In genomic region chr11:124199702-124200101, GRCh38 we compare ENCODE assay signal across 26 cellular contexts. TPM values are rescaled to one million over a fixed set of nuclear protein-coding genes. Genes with fewer than 3 reads are reported as not detected.
DNase-seq lines count a peak whose midpoint lies in the region; ATAC-seq, FAIRE-seq and TF ChIP-seq lines count a peak whose summit lies in the region.
"Had no signal": no experiment of that assay in that cellular context is flagged by ENCODE, and none has a peak within 500 bp of the region (broad histone marks: within the 10 kb centered on the region; RNA-seq: fewer than 3 reads in every experiment).

No MANE protein-coding gene starts in this region.

- H3K14ac ChIP-seq in mesenchymal stem cell (ENCODE audit: low read length in 2 of 2): no peak overlapping the region

- H3K9ac ChIP-seq in mesenchymal stem cell (ENCODE audit: low read length): no peak overlapping the region

- H3K9me3 ChIP-seq in mesenchymal stem cell (ENCODE audit: control insufficient read depth, low read length): no peaks in the 10 kb centered on the region
- H3K9me3 ChIP-seq: gastrocnemius medialis had no signal

- H2BK120ac ChIP-seq in mesenchymal stem cell (ENCODE audit: low read depth, low read length): no peak overlapping the region

- 20% methylated on average over 1 of the region's 1 CpG for WGBS in mesenchymal stem cell

- CTCF ChIA-PET in RWPE1 (lab: Yijun Ruan, JAX): no interaction called here

- no peak for ATAC-seq in HG03175 (IDR thresholded peaks at IDR 0.05; ENCODE audit: unreplicated experiment)
- ATAC-seq: gastrocnemius medialis, left lobe of liver, T-helper 17 cell had no signal

- no peak overlapping the region for H4K91ac ChIP-seq in mesenchymal stem cell (ENCODE audit: low read length)

- no peak overlapping the region for H2BK12ac ChIP-seq in mesenchymal stem cell (ENCODE audit: low read length in 2 of 2)

- TF ChIP-seq CTCF in RWPE1 (conservative IDR thresholded peaks at IDR 0.05; ENCODE audit: low read depth): no peak
- TF ChIP-seq CTCF in bronchial epithelial cell (IDR thresholded peaks at IDR 0.05; ENCODE audit: insufficient read depth, low read length, severe bottlenecking): no peak

- H3K4me2 ChIP-seq in mesenchymal stem cell (ENCODE audit: low read length, poor library complexity, severe bottlenecking): no peak overlapping the region

- no peak overlapping the region for H3K4ac ChIP-seq in mesenchymal stem cell (ENCODE audit: low read depth in 1 of 2, low read length in 2 of 2)

- no peak for FAIRE-seq in bronchial epithelial cell (lab: Jason Lieb, UNC)
- FAIRE-seq: D721Med had no signal

- no peaks in the 10 kb centered on the region for H3K79me1 ChIP-seq in mesenchymal stem cell (replicated peaks; ENCODE audit: low read length, poor library complexity, severe bottlenecking)

- H3K36me3 ChIP-seq in bronchial epithelial cell (ENCODE audit: control insufficient read depth, insufficient read depth, low read length) (no peaks in the 10 kb centered on the region), mesenchymal stem cell (ENCODE audit: control insufficient read depth in 1 of 2, insufficient read depth in 2 of 2, low read depth in 1 of 2, low read length in 2 of 2) (no peaks in the 10 kb centered on the region)
- H3K36me3 ChIP-seq: gastrocnemius medialis had no signal

- H2AK5ac ChIP-seq in mesenchymal stem cell (ENCODE audit: low read length, severe bottlenecking): no peak overlapping the region

- no peaks in the 10 kb centered on the region for H3K4me1 ChIP-seq in mesenchymal stem cell (ENCODE audit: control insufficient read depth, insufficient read depth, low read depth, low read length)
- H3K4me1 ChIP-seq: gastrocnemius medialis had no signal

- no peak overlapping the region for H2BK15ac ChIP-seq in mesenchymal stem cell (ENCODE audit: low read depth, poor library complexity, severe bottlenecking)

- no peak overlapping the region for H4K8ac ChIP-seq in mesenchymal stem cell (ENCODE audit: low read length)

- DNase-seq in HCEC 1CT (peak; percentile 63), RWPE1 (ENCODE audit: low spot score) (peak; percentile 3), bronchial epithelial cell (ENCODE audit: low read depth) (peak; percentile 70), mesenchymal stem cell (peak; percentile 78), NCI-H345 (lab: John Stamatoyannopoulos, UW) (no peak), inferior parietal cortex (ENCODE audit: extremely low spot score) (no peak), T-helper 2 cell (no peak)
- DNase-seq: activated CD4-positive, alpha-beta memory T cell treated with anti-CD3 and anti-CD28 coated beads for 36 hours; activated T-cell treated with anti-CD3 and anti-CD28 coated beads for 4 hours; endodermal cell; gastrocnemius medialis; KG1; NCI-H1092 treated with DMSO at 0.1 percent for 48 hours; NCI-H2081 treated with DMSO at 0.1 percent for 48 hours; NCI-H526; stimulated activated CD8-positive, alpha-beta memory T cell treated with anti-CD3 and anti-CD28 coated beads, Interleukin-4, amount 100 ng/mL, for 48 hours; T-helper 17 cell had no signal

- no peak overlapping the region for H2BK5ac ChIP-seq in mesenchymal stem cell (ENCODE audit: low read depth, low read length, poor library complexity, severe bottlenecking)

- POLR2A ChIA-PET in RWPE1 (lab: Yijun Ruan, JAX; ENCODE audit: low non-redundant PET): no interaction called here

- H3K4me3 ChIP-seq in bronchial epithelial cell (ENCODE audit: low read depth, low read length) (no peak overlapping the region), mesenchymal stem cell (ENCODE audit: insufficient read depth in 1 of 2, low read depth in 1 of 2, low read length in 2 of 2) (no peak overlapping the region)
- H3K4me3 ChIP-seq: gastrocnemius medialis had no signal

- H3K27ac ChIP-seq in RWPE1 (no peak overlapping the region), mesenchymal stem cell (ENCODE audit: low read length, poor library complexity, severe bottlenecking) (no peak overlapping the region)
- H3K27ac ChIP-seq: gastrocnemius medialis had no signal

- no peak overlapping the region for H3K18ac ChIP-seq in mesenchymal stem cell (ENCODE audit: low read depth in 1 of 2, low read length in 2 of 2)

- H3K27me3 ChIP-seq in bronchial epithelial cell (ENCODE audit: control insufficient read depth, insufficient read depth, low read length) (no peaks in the 10 kb centered on the region), mesenchymal stem cell (ENCODE audit: control insufficient read depth in 1 of 2, insufficient read depth in 1 of 2, low read length in 2 of 2) (no peaks in the 10 kb centered on the region)
- H3K27me3 ChIP-seq: gastrocnemius medialis had no signal

- no peak overlapping the region for H2AFZ ChIP-seq in mesenchymal stem cell (ENCODE audit: low read depth, low read length)

- no peak overlapping the region for H3K23ac ChIP-seq in mesenchymal stem cell (ENCODE audit: low read length in 2 of 2)

RNA-seq across cellular contexts. Expression of gene OR10D3, which starts 16.6 kb away (rescaled TPM):
- not detected in 2 replicates for total RNA-seq in bronchial epithelial cell
- polyA plus RNA-seq in mesenchymal stem cell (2013, experiment 1 of 2): not detected
- not detected for polyA plus RNA-seq in mesenchymal stem cell (2013, experiment 2 of 2)
- total RNA-seq: activated CD4-positive, alpha-beta memory T cell treated with anti-CD3 and anti-CD28 coated beads for 36 hours; chondrocyte; gastrocnemius medialis; left lobe of liver; mononuclear cell; posterior vena cava; T-helper 17 cell; ureter had no signal
- polyA plus RNA-seq: BJ, neural cell had no signal

RNA-seq across cellular contexts. Expression of gene OR8G1, which starts 41.2 kb away (rescaled TPM):
- not detected in 2 replicates for total RNA-seq in bronchial epithelial cell
- polyA plus RNA-seq in mesenchymal stem cell (2013, experiment 1 of 2): not detected
- not detected for polyA plus RNA-seq in mesenchymal stem cell (2013, experiment 2 of 2)
- total RNA-seq: activated CD4-positive, alpha-beta memory T cell treated with anti-CD3 and anti-CD28 coated beads for 36 hours; chondrocyte; gastrocnemius medialis; left lobe of liver; posterior vena cava; T-helper 17 cell; ureter had no signal
- polyA plus RNA-seq: BJ, neural cell had no signal

RNA-seq across cellular contexts. Expression of gene OR8G5, which starts 56.5 kb away (rescaled TPM):
- total RNA-seq in bronchial epithelial cell: not detected in 2 replicates
- polyA plus RNA-seq in mesenchymal stem cell (2013, experiment 1 of 2): 0.03 TPM
- polyA plus RNA-seq in mesenchymal stem cell (2013, experiment 2 of 2): not detected
- total RNA-seq: activated CD4-positive, alpha-beta memory T cell treated with anti-CD3 and anti-CD28 coated beads for 36 hours; gastrocnemius medialis; left lobe of liver; mononuclear cell; posterior vena cava; T-helper 17 cell; ureter had no signal
- polyA plus RNA-seq: BJ, neural cell had no signal

Comparison
In these comparisons a context has a peak if more than half of its experiments do, and no peak if none do; other contexts are left out.
1. DNase-seq: peak in HCEC 1CT (single experiment), RWPE1 (single experiment), bronchial epithelial cell (single experiment) and mesenchymal stem cell (single experiment); none in NCI-H345 (single experiment), inferior parietal cortex (single experiment) and T-helper 2 cell (0 of 5).